Comparison of ENCODE assay signal across 17 cellular contexts in the genomic region with DNA sequence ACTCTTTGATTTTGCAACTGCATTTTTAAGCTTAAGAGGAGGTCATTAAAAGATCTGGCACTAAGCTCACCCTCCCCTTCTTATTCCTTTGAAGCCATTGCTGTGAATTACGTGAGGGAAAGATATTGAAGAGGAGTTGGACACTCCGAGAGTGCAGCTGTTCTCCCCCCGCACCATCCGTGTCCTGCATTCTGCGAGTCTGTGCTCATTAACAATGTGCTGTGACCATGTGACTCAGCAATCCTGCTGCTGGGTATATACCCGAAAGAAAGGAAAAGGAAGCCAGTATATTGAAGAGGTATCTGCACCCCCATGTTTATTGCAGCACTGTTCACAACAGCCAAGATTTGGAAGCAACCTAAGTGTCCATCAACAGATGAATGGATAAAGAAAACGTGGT. TPM values are rescaled to one million over a fixed set of nuclear protein-coding genes. Genes with fewer than 3 reads are reported as not detected.
DNase-seq lines count a peak whose midpoint lies in the region; ATAC-seq and TF ChIP-seq lines count a peak whose summit lies in the region.
"Had no signal": no experiment of that assay in that cellular context is flagged by ENCODE, and none has a peak within 500 bp of the region (broad histone marks: within the 10 kb centered on the region; RNA-seq: fewer than 3 reads in every experiment).

No MANE protein-coding gene starts in this region.

- no peak overlapping the region for H3K4me3 Mint-ChIP-seq in MCF 10A (ENCODE audit: unreplicated experiment)
- H3K4me3 Mint-ChIP-seq: nephron, T-helper 17 cell had no signal

- POLR2A ChIA-PET in MCF 10A (lab: Yijun Ruan, JAX): no interaction called here

- H3K4me1 ChIP-seq in breast epithelium: no peaks in the 10 kb centered on the region
- peaks cover 0 to 20% (median 14%) of the 10 kb centered on the region in 4 donors for H3K4me1 ChIP-seq in esophagus muscularis mucosa
- H3K4me1 ChIP-seq: right lobe of liver had no signal

- DNase-seq in MCF 10A (ENCODE audit: unreplicated experiment) (peak; percentile 30), breast epithelium (ENCODE audit: low spot score in 2 of 2) (no peak), brain microvascular endothelial cell (peak; percentile 16), medulla oblongata (ENCODE audit: extremely low spot score) (peak; percentile 25), esophagus muscularis mucosa (ENCODE audit: extremely low spot score) (no peak), NCI-H2227 treated with DMSO at 0.1 percent for 48 hours (lab: John Stamatoyannopoulos, UW) (no peak), erythroblast (lab: John Stamatoyannopoulos, UW) (no peak)
- DNase-seq: activated CD4-positive, alpha-beta T cell treated with anti-CD3 and anti-CD28 coated beads for 1 hour; activated naive CD4-positive, alpha-beta T cell; GF-D8; NCI-H1105 treated with DMSO at 0.1 percent for 48 hours; T-helper 17 cell; thyroid gland had no signal

- TF ChIP-seq POLR2A in breast epithelium (IDR thresholded peaks at IDR 0.05) (no peak), esophagus muscularis mucosa (IDR thresholded peaks at IDR 0.05; ENCODE audit: low read depth) (no peak), erythroblast (IDR thresholded peaks at IDR 0.05; ENCODE audit: low read length) (no peak)

- no peaks in the 10 kb centered on the region for H3K27me3 Mint-ChIP-seq in MCF 10A (ENCODE audit: insufficient read depth, unreplicated experiment)

- H3K9me3 Mint-ChIP-seq in MCF 10A (ENCODE audit: unreplicated experiment): no peaks in the 10 kb centered on the region

- 28% methylated on average over 7 of the region's 7 CpGs for WGBS in esophagus muscularis mucosa

- CTCF ChIA-PET in MCF 10A (lab: Yijun Ruan, JAX): interaction anchor here (0.8 to 1.6 kb wide), 2 partner anchors 9 to 16 kb away, joined by 3 to 5 read pairs; no protein-coding TSS in a partner anchor

- TF ChIP-seq CTCF in MCF 10A (IDR thresholded peaks at IDR 0.05; ENCODE audit: unreplicated experiment): no peak
- TF ChIP-seq CTCF in breast epithelium (IDR thresholded peaks at IDR 0.05): no peak
- TF ChIP-seq CTCF in brain microvascular endothelial cell (IDR thresholded peaks at IDR 0.05; ENCODE audit: low read depth, low read length, missing control alignments): no peak
- no peak for TF ChIP-seq CTCF in esophagus muscularis mucosa (IDR thresholded peaks at IDR 0.05)

- H3K4me3 ChIP-seq in breast epithelium (no peak overlapping the region), brain microvascular endothelial cell (ENCODE audit: low read depth, low read length) (no peak overlapping the region), esophagus muscularis mucosa (no peak overlapping the region)
- H3K4me3 ChIP-seq: right lobe of liver, thyroid gland had no signal

- H3K36me3 Mint-ChIP-seq in MCF 10A (ENCODE audit: insufficient read depth, unreplicated experiment): no peaks in the 10 kb centered on the region

- H3K27ac ChIP-seq in breast epithelium: no peak overlapping the region
- H3K27ac ChIP-seq in brain microvascular endothelial cell: no peak overlapping the region
- H3K27ac ChIP-seq in esophagus muscularis mucosa (replicated peaks in 1 of 4): no peak overlapping the region
- H3K27ac ChIP-seq: right lobe of liver, thyroid gland had no signal

- in situ Hi-C loops in brain microvascular endothelial cell (cut with HindIII; ENCODE audit: low pct_ligation_motif_present, low sequenced_read_pairs): no loop called here

- H3K27me3 ChIP-seq in breast epithelium: no peaks in the 10 kb centered on the region
- no peaks in the 10 kb centered on the region for H3K27me3 ChIP-seq in brain microvascular endothelial cell (replicated peaks)
- no peaks in the 10 kb centered on the region for H3K27me3 ChIP-seq in esophagus muscularis mucosa
- H3K27me3 ChIP-seq: right lobe of liver, thyroid gland had no signal

- no peak overlapping the region for H3K27ac Mint-ChIP-seq in MCF 10A (ENCODE audit: low read depth, unreplicated experiment)
- H3K27ac Mint-ChIP-seq: T-helper 17 cell had no signal

- no TSS peak for BruUV-seq in MCF 10A (replicated peaks; lab: Mats Ljungman, UMichigan)

- no peaks in the 10 kb centered on the region for H3K9me3 ChIP-seq in breast epithelium
- H3K9me3 ChIP-seq in esophagus muscularis mucosa: no peaks in the 10 kb centered on the region
- H3K9me3 ChIP-seq: right lobe of liver, thyroid gland had no signal

- TF ChIP-seq EP300 in esophagus muscularis mucosa (IDR thresholded peaks at IDR 0.05): no peak

- H3K36me3 ChIP-seq in breast epithelium: no peaks in the 10 kb centered on the region
- H3K36me3 ChIP-seq in brain microvascular endothelial cell (replicated peaks): no peaks in the 10 kb centered on the region
- no peaks in the 10 kb centered on the region for H3K36me3 ChIP-seq in esophagus muscularis mucosa
- H3K36me3 ChIP-seq: right lobe of liver, thyroid gland had no signal

- peaks cover 19% of the 10 kb centered on the region for H3K4me1 Mint-ChIP-seq in MCF 10A (ENCODE audit: insufficient read depth, unreplicated experiment)

- intact Hi-C loops in MCF 10A (cut with micrococcal nuclease) (loop anchor here (5.0 kb wide), 1 partner anchor 563 kb away; no protein-coding TSS in a partner anchor), breast epithelium (cut with DNase I; ENCODE audit: low total_unique reads) (no loop called here), esophagus muscularis mucosa (cut with DNase I) (loop anchor here (5.0 to 10.0 kb wide), 3 partner anchors 183 to 620 kb away; a partner anchor contains a TSS)

- no peak for ATAC-seq in GM21529 (IDR thresholded peaks at IDR 0.05; ENCODE audit: unreplicated experiment)
- ATAC-seq: HepG2, right lobe of liver, T-helper 17 cell had no signal

RNA-seq across cellular contexts. Expression of a gene that starts 40.0 kb away (rescaled TPM):
- 0.49 and 0.66 TPM in 2 replicates for total RNA-seq in MCF 10A (2022)
- total RNA-seq in breast epithelium: 10 to 100 TPM in 2 of 3 donors, not detected in 1; 10.5 to 14.5 TPM
- 1 to 10 TPM in 3 of 4 donors, under 1 TPM in 1; 0.83 to 4.5 (median 1.3) TPM for total RNA-seq in esophagus muscularis mucosa
- total RNA-seq: HepG2, right lobe of liver, T-helper 17 cell had no signal

Comparison
In these comparisons a context has a peak if more than half of its experiments do, and no peak if none do; other contexts are left out.
1. DNase-seq: peak in MCF 10A (single experiment), brain microvascular endothelial cell (single experiment) and medulla oblongata (single experiment); none in breast epithelium (0 of 2), esophagus muscularis mucosa (single experiment), NCI-H2227 treated with DMSO at 0.1 percent for 48 hours (single experiment) and erythroblast (0 of 2).